1 cellular context compared by ENCODE assay signal in the genomic region with DNA sequence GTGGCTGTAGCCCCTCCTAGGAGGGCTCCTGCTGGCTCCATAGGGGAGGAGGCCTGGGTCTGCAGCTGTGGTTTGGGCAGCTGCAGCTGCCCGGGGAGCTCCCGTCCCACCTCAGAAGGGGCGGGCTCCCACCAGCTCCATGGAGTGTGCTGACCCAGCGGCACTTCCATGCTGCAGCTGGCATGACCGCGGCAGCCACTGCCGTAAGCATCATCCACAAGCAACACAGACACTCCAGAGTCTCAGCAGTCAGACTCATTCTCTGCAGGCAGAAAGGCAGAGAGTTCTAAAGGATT.
TF ChIP-seq lines count a peak whose summit lies in the region.

No MANE protein-coding gene starts in this region.

TF ChIP-seq in H1, 55 proteins besides CTCF, POLR2A, EP300 and RAD21 (continued from another document):
- TF ChIP-seq, protein P1, sequence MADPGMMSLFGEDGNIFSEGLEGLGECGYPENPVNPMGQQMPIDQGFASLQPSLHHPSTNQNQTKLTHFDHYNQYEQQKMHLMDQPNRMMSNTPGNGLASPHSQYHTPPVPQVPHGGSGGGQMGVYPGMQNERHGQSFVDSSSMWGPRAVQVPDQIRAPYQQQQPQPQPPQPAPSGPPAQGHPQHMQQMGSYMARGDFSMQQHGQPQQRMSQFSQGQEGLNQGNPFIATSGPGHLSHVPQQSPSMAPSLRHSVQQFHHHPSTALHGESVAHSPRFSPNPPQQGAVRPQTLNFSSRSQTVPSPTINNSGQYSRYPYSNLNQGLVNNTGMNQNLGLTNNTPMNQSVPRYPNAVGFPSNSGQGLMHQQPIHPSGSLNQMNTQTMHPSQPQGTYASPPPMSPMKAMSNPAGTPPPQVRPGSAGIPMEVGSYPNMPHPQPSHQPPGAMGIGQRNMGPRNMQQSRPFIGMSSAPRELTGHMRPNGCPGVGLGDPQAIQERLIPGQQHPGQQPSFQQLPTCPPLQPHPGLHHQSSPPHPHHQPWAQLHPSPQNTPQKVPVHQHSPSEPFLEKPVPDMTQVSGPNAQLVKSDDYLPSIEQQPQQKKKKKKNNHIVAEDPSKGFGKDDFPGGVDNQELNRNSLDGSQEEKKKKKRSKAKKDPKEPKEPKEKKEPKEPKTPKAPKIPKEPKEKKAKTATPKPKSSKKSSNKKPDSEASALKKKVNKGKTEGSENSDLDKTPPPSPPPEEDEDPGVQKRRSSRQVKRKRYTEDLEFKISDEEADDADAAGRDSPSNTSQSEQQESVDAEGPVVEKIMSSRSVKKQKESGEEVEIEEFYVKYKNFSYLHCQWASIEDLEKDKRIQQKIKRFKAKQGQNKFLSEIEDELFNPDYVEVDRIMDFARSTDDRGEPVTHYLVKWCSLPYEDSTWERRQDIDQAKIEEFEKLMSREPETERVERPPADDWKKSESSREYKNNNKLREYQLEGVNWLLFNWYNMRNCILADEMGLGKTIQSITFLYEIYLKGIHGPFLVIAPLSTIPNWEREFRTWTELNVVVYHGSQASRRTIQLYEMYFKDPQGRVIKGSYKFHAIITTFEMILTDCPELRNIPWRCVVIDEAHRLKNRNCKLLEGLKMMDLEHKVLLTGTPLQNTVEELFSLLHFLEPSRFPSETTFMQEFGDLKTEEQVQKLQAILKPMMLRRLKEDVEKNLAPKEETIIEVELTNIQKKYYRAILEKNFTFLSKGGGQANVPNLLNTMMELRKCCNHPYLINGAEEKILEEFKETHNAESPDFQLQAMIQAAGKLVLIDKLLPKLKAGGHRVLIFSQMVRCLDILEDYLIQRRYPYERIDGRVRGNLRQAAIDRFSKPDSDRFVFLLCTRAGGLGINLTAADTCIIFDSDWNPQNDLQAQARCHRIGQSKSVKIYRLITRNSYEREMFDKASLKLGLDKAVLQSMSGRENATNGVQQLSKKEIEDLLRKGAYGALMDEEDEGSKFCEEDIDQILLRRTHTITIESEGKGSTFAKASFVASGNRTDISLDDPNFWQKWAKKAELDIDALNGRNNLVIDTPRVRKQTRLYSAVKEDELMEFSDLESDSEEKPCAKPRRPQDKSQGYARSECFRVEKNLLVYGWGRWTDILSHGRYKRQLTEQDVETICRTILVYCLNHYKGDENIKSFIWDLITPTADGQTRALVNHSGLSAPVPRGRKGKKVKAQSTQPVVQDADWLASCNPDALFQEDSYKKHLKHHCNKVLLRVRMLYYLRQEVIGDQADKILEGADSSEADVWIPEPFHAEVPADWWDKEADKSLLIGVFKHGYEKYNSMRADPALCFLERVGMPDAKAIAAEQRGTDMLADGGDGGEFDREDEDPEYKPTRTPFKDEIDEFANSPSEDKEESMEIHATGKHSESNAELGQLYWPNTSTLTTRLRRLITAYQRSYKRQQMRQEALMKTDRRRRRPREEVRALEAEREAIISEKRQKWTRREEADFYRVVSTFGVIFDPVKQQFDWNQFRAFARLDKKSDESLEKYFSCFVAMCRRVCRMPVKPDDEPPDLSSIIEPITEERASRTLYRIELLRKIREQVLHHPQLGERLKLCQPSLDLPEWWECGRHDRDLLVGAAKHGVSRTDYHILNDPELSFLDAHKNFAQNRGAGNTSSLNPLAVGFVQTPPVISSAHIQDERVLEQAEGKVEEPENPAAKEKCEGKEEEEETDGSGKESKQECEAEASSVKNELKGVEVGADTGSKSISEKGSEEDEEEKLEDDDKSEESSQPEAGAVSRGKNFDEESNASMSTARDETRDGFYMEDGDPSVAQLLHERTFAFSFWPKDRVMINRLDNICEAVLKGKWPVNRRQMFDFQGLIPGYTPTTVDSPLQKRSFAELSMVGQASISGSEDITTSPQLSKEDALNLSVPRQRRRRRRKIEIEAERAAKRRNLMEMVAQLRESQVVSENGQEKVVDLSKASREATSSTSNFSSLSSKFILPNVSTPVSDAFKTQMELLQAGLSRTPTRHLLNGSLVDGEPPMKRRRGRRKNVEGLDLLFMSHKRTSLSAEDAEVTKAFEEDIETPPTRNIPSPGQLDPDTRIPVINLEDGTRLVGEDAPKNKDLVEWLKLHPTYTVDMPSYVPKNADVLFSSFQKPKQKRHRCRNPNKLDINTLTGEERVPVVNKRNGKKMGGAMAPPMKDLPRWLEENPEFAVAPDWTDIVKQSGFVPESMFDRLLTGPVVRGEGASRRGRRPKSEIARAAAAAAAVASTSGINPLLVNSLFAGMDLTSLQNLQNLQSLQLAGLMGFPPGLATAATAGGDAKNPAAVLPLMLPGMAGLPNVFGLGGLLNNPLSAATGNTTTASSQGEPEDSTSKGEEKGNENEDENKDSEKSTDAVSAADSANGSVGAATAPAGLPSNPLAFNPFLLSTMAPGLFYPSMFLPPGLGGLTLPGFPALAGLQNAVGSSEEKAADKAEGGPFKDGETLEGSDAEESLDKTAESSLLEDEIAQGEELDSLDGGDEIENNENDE (IDR thresholded peaks at IDR 0.05; ENCODE audit: insufficient replicate concordance, low read length): no peak
- TF ChIP-seq SRF (IDR thresholded peaks at IDR 0.05; ENCODE audit: low read depth, low read length) (no peak), MAFK (IDR thresholded peaks at IDR 0.05; ENCODE audit: low read depth, low read length) (no peak), BACH1 (IDR thresholded peaks at IDR 0.05; ENCODE audit: low read length) (no peak), JUND (IDR thresholded peaks at IDR 0.05; ENCODE audit: low read length) (no peak), RXRA (IDR thresholded peaks at IDR 0.05; ENCODE audit: insufficient read depth, low read depth, low read length) (no peak), TEAD4 (IDR thresholded peaks at IDR 0.05; ENCODE audit: low read depth, low read length) (no peak), BRCA1 (IDR thresholded peaks at IDR 0.05; ENCODE audit: low read depth, low read length) (no peak), TAF1 (IDR thresholded peaks at IDR 0.05; ENCODE audit: low read depth, low read length) (no peak), CHD1 (IDR thresholded peaks at IDR 0.05; ENCODE audit: low read depth, low read length) (no peak), TCF12 (IDR thresholded peaks at IDR 0.05; ENCODE audit: low read depth, low read length) (no peak)
- TF ChIP-seq, protein P2, sequence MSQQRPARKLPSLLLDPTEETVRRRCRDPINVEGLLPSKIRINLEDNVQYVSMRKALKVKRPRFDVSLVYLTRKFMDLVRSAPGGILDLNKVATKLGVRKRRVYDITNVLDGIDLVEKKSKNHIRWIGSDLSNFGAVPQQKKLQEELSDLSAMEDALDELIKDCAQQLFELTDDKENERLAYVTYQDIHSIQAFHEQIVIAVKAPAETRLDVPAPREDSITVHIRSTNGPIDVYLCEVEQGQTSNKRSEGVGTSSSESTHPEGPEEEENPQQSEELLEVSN (IDR thresholded peaks at IDR 0.05): no peak
